19 cellular contexts compared by ENCODE assay signal in the genomic region with DNA sequence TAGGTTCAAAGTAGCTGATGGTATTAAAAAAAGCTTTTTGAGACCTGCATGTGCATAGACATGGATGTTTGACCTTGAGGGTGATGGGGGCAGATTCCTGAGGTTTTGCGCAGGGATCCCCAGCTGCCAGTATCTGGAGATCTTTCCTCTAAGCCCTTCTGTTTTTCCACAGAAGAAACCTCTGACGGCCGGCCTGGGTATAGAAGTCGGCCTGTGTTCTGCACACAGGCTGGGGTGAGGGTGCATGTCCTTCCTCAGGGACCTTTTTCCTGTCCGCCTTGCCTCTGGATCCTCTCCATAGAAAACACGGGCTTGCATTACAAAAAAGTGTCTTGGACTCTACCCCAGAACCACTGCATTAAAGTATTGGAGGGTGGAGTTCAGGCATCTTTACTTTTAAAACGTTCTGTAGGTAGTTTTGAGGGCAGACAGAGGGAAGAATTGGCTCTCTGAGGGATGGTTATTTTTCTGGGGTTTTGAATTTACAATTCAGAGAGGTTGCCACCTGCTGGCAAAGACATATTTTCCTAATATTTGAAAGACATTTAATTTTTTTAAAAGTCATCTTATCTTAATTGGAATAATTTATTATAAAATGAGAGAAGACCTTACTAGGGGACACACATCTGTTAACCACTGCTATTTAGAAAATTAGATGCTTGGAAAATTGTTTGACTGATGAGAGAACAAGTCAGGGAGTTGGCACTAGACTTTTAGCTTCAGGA.
DNase-seq lines count a peak whose midpoint lies in the region; ATAC-seq and TF ChIP-seq lines count a peak whose summit lies in the region.
"Had no signal": no experiment of that assay in that cellular context is flagged by ENCODE, and none has a peak within 500 bp of the region (broad histone marks: within the 10 kb centered on the region; RNA-seq: fewer than 3 reads in every experiment).

No MANE protein-coding gene starts in this region.

- no peaks in the 10 kb centered on the region for H4K20me1 ChIP-seq in hepatocyte (ENCODE audit: insufficient read depth, poor library complexity, severe bottlenecking)

- no peaks in the 10 kb centered on the region for H3K9me3 ChIP-seq in hepatocyte (ENCODE audit: low read depth)
- H3K9me3 ChIP-seq: left lung had no signal

- H3K27ac Mint-ChIP-seq in endothelial cell (ENCODE audit: unreplicated experiment): no peak overlapping the region
- H3K27ac Mint-ChIP-seq: T-helper 17 cell had no signal

- no peaks in the 10 kb centered on the region for H3K9me2 ChIP-seq in hepatocyte (replicated peaks; ENCODE audit: insufficient read depth)

- no peak overlapping the region for H3K4me3 Mint-ChIP-seq in endothelial cell (ENCODE audit: unreplicated experiment)
- H3K4me3 Mint-ChIP-seq: T-helper 17 cell had no signal

- H3K27ac ChIP-seq in C4-2B (no peak overlapping the region), hepatocyte (no peak overlapping the region)
- H3K27ac ChIP-seq: left lung, WERI-Rb-1 had no signal

- no peaks in the 10 kb centered on the region for H3K4me1 Mint-ChIP-seq in endothelial cell (ENCODE audit: unreplicated experiment)
- H3K4me1 Mint-ChIP-seq: T-helper 17 cell had no signal

- no peaks in the 10 kb centered on the region for H3K4me1 ChIP-seq in hepatocyte (ENCODE audit: insufficient read depth)
- H3K4me1 ChIP-seq: Caco-2, left lung had no signal

- H2AFZ ChIP-seq in hepatocyte: no peak overlapping the region

- 78% methylated on average over 7 of the region's 7 CpGs for WGBS in hepatocyte (ENCODE audit: low lambda C conversion rate, missing lambda C conversion rate)

- no peaks in the 10 kb centered on the region for H3K27me3 ChIP-seq in hepatocyte

- peak; percentile 54 for TF ChIP-seq CTCF in C4-2B (conservative IDR thresholded peaks at IDR 0.05)
- 0 out of 2 replicates have a peak, but pooled peaks have one; percentile 17 for TF ChIP-seq CTCF in LNCaP clone FGC (IDR thresholded peaks at IDR 0.05; ENCODE audit: control insufficient read depth, extremely low read depth, insufficient read depth)
- TF ChIP-seq CTCF in hepatocyte (IDR thresholded peaks at IDR 0.05; ENCODE audit: poor library complexity): peak; percentile 35
- no peak for TF ChIP-seq CTCF in endothelial cell (IDR thresholded peaks at IDR 0.05; ENCODE audit: unreplicated experiment)

- no peak for ATAC-seq in GM21737 (IDR thresholded peaks at IDR 0.05; ENCODE audit: unreplicated experiment)
- ATAC-seq: left lung, T-helper 17 cell had no signal

- H3K4me2 ChIP-seq in hepatocyte: no peak overlapping the region

- DNase-seq in LNCaP clone FGC (ENCODE audit: low read depth) (no peak), SHP77 (lab: John Stamatoyannopoulos, UW) (peak; percentile 11 to 34), hepatocyte (ENCODE audit: low spot score) (no peak), NCI-H2107 treated with DMSO at 0.1 percent for 48 hours (lab: John Stamatoyannopoulos, UW; ENCODE audit: unreplicated experiment) (no peak), endothelial cell (ENCODE audit: low spot score) (no peak)
- DNase-seq: activated CD4-positive, alpha-beta T cell treated with anti-CD3 and anti-CD28 coated beads, Interleukin-2, amount 50 U/mL, for 48 hours; activated T-cell treated with anti-CD3 and anti-CD28 coated beads for 4 hours; amniotic stem cell; Caco-2; central memory CD4-positive, alpha-beta T cell; effector CD4-positive, alpha-beta T cell; midbrain; NCI-H1930; NCI-H446 treated with DMSO at 0.1 percent for 48 hours; T-helper 17 cell; WERI-Rb-1 had no signal

- no peaks in the 10 kb centered on the region for H3K79me2 ChIP-seq in hepatocyte

- peaks cover 2% of the 10 kb centered on the region for H3K27me3 Mint-ChIP-seq in endothelial cell (ENCODE audit: unreplicated experiment)
- H3K27me3 Mint-ChIP-seq: T-helper 17 cell had no signal

- H3K36me3 ChIP-seq in hepatocyte (replicated peaks; ENCODE audit: insufficient read depth, low read depth): no peaks in the 10 kb centered on the region
- H3K36me3 ChIP-seq: left lung, WERI-Rb-1 had no signal

- H3K9me3 Mint-ChIP-seq in endothelial cell (ENCODE audit: unreplicated experiment): peaks cover 7% of the 10 kb centered on the region

- H3K36me3 Mint-ChIP-seq in endothelial cell (ENCODE audit: low read depth, unreplicated experiment): peaks cover 1% of the 10 kb centered on the region

- H3K4me3 ChIP-seq in LNCaP clone FGC (ENCODE audit: low read depth, low read length) (no peak overlapping the region), hepatocyte (no peak overlapping the region)
- H3K4me3 ChIP-seq: left lung had no signal

Comparison
In these comparisons a context has a peak if more than half of its experiments do, and no peak if none do; other contexts are left out.
1. DNase-seq: peak in SHP77 (2 of 2); none in LNCaP clone FGC (single experiment), hepatocyte (single experiment), NCI-H2107 treated with DMSO at 0.1 percent for 48 hours (single experiment) and endothelial cell (single experiment).